1 cellular context compared by ENCODE assay signal in genomic region chr15:90873998-90874605, GRCh38.
TF ChIP-seq lines count a peak whose summit lies in the region.

No MANE protein-coding gene starts in this region.

TF ChIP-seq in liver, 16 proteins besides CTCF, POLR2A, EP300 and RAD21 (continued from another document):
- TF ChIP-seq REST (IDR thresholded peaks at IDR 0.05), result peak; percentile 83
- TF ChIP-seq FOXA1 (IDR thresholded peaks at IDR 0.05), result peak; percentile 58
- TF ChIP-seq HNF4G (IDR thresholded peaks at IDR 0.05), result no peak
- peak in 1 of 2 donors; percentile 61 for TF ChIP-seq JUND (IDR thresholded peaks at IDR 0.05)
- no peak for TF ChIP-seq GABPA (IDR thresholded peaks at IDR 0.05 in 1 of 2, conservative IDR thresholded peaks at IDR 0.05 in 1 of 2)
- TF ChIP-seq ATF3 (IDR thresholded peaks at IDR 0.05), result peak; percentile 26
- TF ChIP-seq FOXA2 (IDR thresholded peaks at IDR 0.05), result peak; percentile 70
- peak; percentile 80 to 90 for TF ChIP-seq RXRA (IDR thresholded peaks at IDR 0.05)
- peak; percentile 38 for TF ChIP-seq NR2F2 (IDR thresholded peaks at IDR 0.05)
- peak; percentile 10 to 85 for TF ChIP-seq EGR1 (IDR thresholded peaks at IDR 0.05; ENCODE audit: low read depth in 2 of 2)
- TF ChIP-seq TAF1 (conservative IDR thresholded peaks at IDR 0.05), result peak; percentile 74
